8 cellular contexts compared by ENCODE assay signal in genomic region chr2:160367887-160368286, GRCh38.
A peak's percentile ranks its signal among the peaks of the same experiment; 100 is the strongest.
DNase-seq lines count a peak whose midpoint lies in the region; ATAC-seq and TF ChIP-seq lines count a peak whose summit lies in the region.

No MANE protein-coding gene starts in this region.

- H3K36me3 ChIP-seq in left lung: peaks cover 0 to 20% of the 10 kb centered on the region in 2 donors

- peak; percentile 47 for ATAC-seq in left lung

- no peak overlapping the region for H3K4me3 ChIP-seq in left lung

- peak overlapping the region; percentile 76 for H3K27ac Mint-ChIP-seq in activated naive CD8-positive, alpha-beta T cell

- peaks cover 49 to 100% of the 10 kb centered on the region in 2 donors for H3K4me1 ChIP-seq in left lung

- no peaks in the 10 kb centered on the region for H3K27me3 ChIP-seq in left lung

- no peaks in the 10 kb centered on the region for H3K9me3 Mint-ChIP-seq in activated naive CD8-positive, alpha-beta T cell (ENCODE audit: low read depth)

- no peaks in the 10 kb centered on the region for H3K27me3 Mint-ChIP-seq in activated naive CD8-positive, alpha-beta T cell

- H3K36me3 Mint-ChIP-seq in activated naive CD8-positive, alpha-beta T cell: peaks cover 14% of the 10 kb centered on the region

- H3K4me1 Mint-ChIP-seq in activated naive CD8-positive, alpha-beta T cell (ENCODE audit: low read depth): peaks cover 81% of the 10 kb centered on the region

- DNase-seq in COLO829 (ENCODE audit: low spot score) (peak; percentile 62), HS-5 (ENCODE audit: low read depth) (peak; percentile 82), left lung (no peak), cerebellar cortex (ENCODE audit: low spot score) (no peak), NCI-H2081 (lab: John Stamatoyannopoulos, UW) (no peak), activated gamma-delta T cell treated with Interleukin-2 at 50 U/mL for 16 hours (no peak), UCSD-AML1 (lab: John Stamatoyannopoulos, UW; ENCODE audit: unreplicated experiment) (no peak)

- H3K4me3 Mint-ChIP-seq in activated naive CD8-positive, alpha-beta T cell: peak overlapping the region; percentile 54

- H3K27ac ChIP-seq in left lung: peak overlapping the region; percentile 37 to 88

- intact Hi-C loops in left lung (cut with DNase I): no loop called here

- TF ChIP-seq CTCF in left lung (IDR thresholded peaks at IDR 0.05): no peak

- no peaks in the 10 kb centered on the region for H3K9me3 ChIP-seq in left lung

Comparison
In these comparisons a context has a peak if more than half of its experiments do, and no peak if none do; other contexts are left out.
1. DNase-seq: peak in COLO829 (single experiment) and HS-5 (single experiment); none in left lung (0 of 2), cerebellar cortex (single experiment), NCI-H2081 (0 of 2), activated gamma-delta T cell treated with Interleukin-2 at 50 U/mL for 16 hours (single experiment) and UCSD-AML1 (single experiment).